ENCODE assay signal across 8 cellular contexts in the genomic region with DNA sequence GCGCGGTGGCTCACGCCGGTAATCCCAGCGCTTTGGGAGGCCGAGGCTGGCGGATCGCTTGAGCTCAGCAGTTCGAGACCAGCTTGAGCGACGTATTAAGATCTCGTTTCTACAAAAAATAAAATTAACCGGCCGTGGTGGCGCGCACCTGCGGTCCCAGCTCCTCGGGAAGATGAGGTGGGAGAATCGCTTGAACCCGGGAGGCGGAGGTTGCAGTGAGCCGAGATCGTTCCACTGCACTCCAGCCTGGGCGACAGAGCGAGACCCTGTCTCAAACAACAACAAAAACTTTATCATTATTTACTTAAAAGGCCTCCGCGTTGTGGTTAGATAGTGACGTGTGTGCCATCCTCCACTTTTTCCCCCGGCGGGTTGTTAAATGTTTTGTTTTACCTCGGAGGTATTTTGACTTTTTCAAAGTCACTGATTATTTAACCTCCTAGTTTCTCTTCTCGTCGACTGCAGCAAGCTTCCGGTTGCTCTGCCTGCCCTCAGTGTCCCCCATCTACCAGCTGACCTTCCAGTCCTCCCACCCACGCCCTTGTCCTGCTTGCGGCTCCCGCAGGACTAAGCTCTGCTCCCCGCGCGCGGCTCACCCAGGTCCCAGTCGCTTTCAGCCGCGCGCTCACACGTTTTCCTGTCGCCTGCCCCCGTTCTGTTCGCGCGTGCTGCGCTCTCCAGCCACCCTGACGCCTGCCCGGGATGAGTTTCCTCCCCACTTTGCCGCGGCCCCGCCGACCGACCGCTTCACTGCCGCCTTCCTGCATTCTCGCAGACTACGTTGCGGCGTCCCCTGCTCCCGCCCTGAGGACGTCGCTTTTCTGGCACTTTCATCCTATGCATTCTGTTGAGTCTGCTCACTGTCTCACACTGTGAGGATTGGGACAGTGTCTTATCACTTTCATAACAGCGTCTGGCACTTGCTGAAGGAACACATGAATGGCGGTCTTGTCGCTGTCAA. TPM values are rescaled to one million over a fixed set of nuclear protein-coding genes. Genes with fewer than 3 reads are reported as not detected.
DNase-seq lines count a peak whose midpoint lies in the region; ATAC-seq and TF ChIP-seq lines count a peak whose summit lies in the region.

No MANE protein-coding gene starts in this region.

- H3K27me3 Mint-ChIP-seq in chondrocyte (ENCODE audit: low read depth): no peaks in the 10 kb centered on the region

- no peaks in the 10 kb centered on the region for H3K9me3 Mint-ChIP-seq in chondrocyte (ENCODE audit: low read depth)

- peaks cover 4% of the 10 kb centered on the region for H3K36me3 Mint-ChIP-seq in chondrocyte (ENCODE audit: low read depth)

- H3K4me1 Mint-ChIP-seq in chondrocyte (ENCODE audit: low read depth): peaks cover 44% of the 10 kb centered on the region

- H3K4me3 Mint-ChIP-seq in chondrocyte (ENCODE audit: unreplicated experiment): peak overlapping the region; percentile 96

- H3K27ac Mint-ChIP-seq in chondrocyte (ENCODE audit: unreplicated experiment): peak overlapping the region; percentile 99

- peak; percentile 65 for DNase-seq in NK-92 treated with Interleukin-12 subunit alpha and Interleukin-12 subunit beta, amount 100 ng/mL, for 24 hours (lab: John Stamatoyannopoulos, UW)
- DNase-seq in NK-92 (lab: John Stamatoyannopoulos, UW; ENCODE audit: unreplicated experiment): no peak
- DNase-seq in NCI-H345 treated with DMSO at 0.1 percent for 48 hours (lab: John Stamatoyannopoulos, UW; ENCODE audit: unreplicated experiment): peak; percentile 1
- peak; percentile 50 for DNase-seq in activated CD4-positive, alpha-beta T cell treated with anti-CD3 and anti-CD28 coated beads for 1 hour
- peak; percentile 93 for DNase-seq in chondrocyte (ENCODE audit: low spot score)
- peak; percentile 89 for DNase-seq in left kidney (ENCODE audit: low read depth, low spot score)
- peak; percentile 74 to 76 for DNase-seq in stimulated activated CD4-positive, alpha-beta T cell treated with anti-CD3 and anti-CD28 coated beads, Interleukin-2, amount 100 ng/mL, for 24 hours

- TF ChIP-seq CTCF in chondrocyte (IDR thresholded peaks at IDR 0.05): no peak

- peak; percentile 17 for ATAC-seq in HG03066 (IDR thresholded peaks at IDR 0.05; ENCODE audit: low read depth, unreplicated experiment)

RNA-seq across cellular contexts. Expression of a gene that starts 1.2 kb away (rescaled TPM):
- total RNA-seq in chondrocyte: 88.1 to 141 TPM (median 93.3 TPM) in 3 replicates
